Comparison of ENCODE assay signal across 10 cellular contexts in the genomic region with DNA sequence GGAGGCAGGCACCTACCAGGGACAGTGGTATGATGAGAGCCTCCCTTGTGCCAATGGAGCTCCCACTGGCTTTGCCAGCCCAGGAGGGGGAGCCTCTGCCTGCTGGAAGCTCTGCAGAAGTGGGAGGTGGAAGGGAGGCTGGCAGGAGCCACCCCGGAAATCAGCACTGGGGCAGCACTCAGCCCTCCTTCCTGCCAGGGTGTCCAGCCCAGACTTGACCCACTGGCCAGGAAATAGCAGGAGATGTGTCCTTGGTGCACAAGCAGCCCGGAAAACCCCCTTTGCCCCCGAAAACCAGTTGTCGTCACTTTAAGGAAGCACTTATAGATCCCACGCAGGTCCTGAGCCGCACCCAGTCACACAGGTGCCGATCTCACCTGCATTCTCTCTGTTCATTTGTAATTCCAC. TPM values are rescaled to one million over a fixed set of nuclear protein-coding genes. Genes with fewer than 3 reads are reported as not detected.
DNase-seq lines count a peak whose midpoint lies in the region; ATAC-seq and TF ChIP-seq lines count a peak whose summit lies in the region.
"Had no signal": no experiment of that assay in that cellular context is flagged by ENCODE, and none has a peak within 500 bp of the region (broad histone marks: within the 10 kb centered on the region; RNA-seq: fewer than 3 reads in every experiment).

No MANE protein-coding gene starts in this region.

- WGBS in lower leg skin, 2 donors, result 39 to 42% methylated on average over 7 of the region's 7 CpGs

- H3K27me3 ChIP-seq in Loucy (ENCODE audit: insufficient read depth, low read length, poor library complexity, severe bottlenecking) (no peaks in the 10 kb centered on the region), mucosa of rectum (ENCODE audit: control insufficient read depth in 2 of 2, insufficient read depth in 2 of 2, low read length in 2 of 2) (no peaks in the 10 kb centered on the region)

- no peaks in the 10 kb centered on the region for H3K36me3 Mint-ChIP-seq in brain

- H3K36me3 ChIP-seq in Loucy (ENCODE audit: insufficient read depth, low read length) (no peaks in the 10 kb centered on the region), mucosa of rectum (ENCODE audit: control insufficient read depth in 2 of 2, insufficient read depth in 2 of 2, low read length in 2 of 2) (no peaks in the 10 kb centered on the region)

- H3K27ac Mint-ChIP-seq in brain, result no peak overlapping the region
- H3K27ac Mint-ChIP-seq: activated CD8-positive, alpha-beta T cell treated with anti-CD3 and anti-CD28 coated beads for 36 hours had no signal

- H3K9me2 ChIP-seq in Loucy (replicated peaks; ENCODE audit: low read depth, low read length), result no peaks in the 10 kb centered on the region

- TF ChIP-seq CTCF in Loucy (conservative IDR thresholded peaks at IDR 0.05; ENCODE audit: low read length) (0 out of 2 replicates have a peak, but pooled peaks have one; percentile 17), brain (conservative IDR thresholded peaks at IDR 0.05) (peak; percentile 26 to 36), lower leg skin (IDR thresholded peaks at IDR 0.05) (no peak)

- peaks cover 2% of the 10 kb centered on the region for H3K27me3 Mint-ChIP-seq in brain

- H3K9me3 ChIP-seq in Loucy (ENCODE audit: insufficient read depth, low read depth, low read length) (no peaks in the 10 kb centered on the region), mucosa of rectum (ENCODE audit: control insufficient read depth in 2 of 2, low read length in 2 of 2) (no peaks in the 10 kb centered on the region)

- intact Hi-C loops in lower leg skin (cut with DNase I; ENCODE audit: low total_unique reads), result no loop called here

- no peaks in the 10 kb centered on the region for H3F3A ChIP-seq in Loucy (ENCODE audit: low read depth)

- no peak overlapping the region for H3K4me2 ChIP-seq in Loucy (ENCODE audit: low read depth, low read length, poor library complexity, severe bottlenecking)

- H3K9ac ChIP-seq in Loucy (ENCODE audit: low read depth, low read length, poor library complexity, severe bottlenecking), result no peak overlapping the region
- peak overlapping the region in 1 of 2 donors; percentile 61 for H3K9ac ChIP-seq in mucosa of rectum (ENCODE audit: low read depth in 1 of 2, low read length in 2 of 2)

- H3K4me3 ChIP-seq in Loucy (ENCODE audit: low read length, poor library complexity, severe bottlenecking), result no peak overlapping the region
- H3K4me3 ChIP-seq in mucosa of rectum (ENCODE audit: low read length in 2 of 2), result peak overlapping the region; percentile 60 to 70
- no peak overlapping the region for H3K4me3 ChIP-seq in lower leg skin (ENCODE audit: low read depth, poor library complexity, severe bottlenecking)

- ATAC-seq in HG03135 (IDR thresholded peaks at IDR 0.05; ENCODE audit: unreplicated experiment) (no peak), GM21390 (IDR thresholded peaks at IDR 0.05; ENCODE audit: unreplicated experiment) (no peak), GM18873 (IDR thresholded peaks at IDR 0.05; ENCODE audit: low FRiP score, unreplicated experiment) (no peak)
- ATAC-seq: activated CD8-positive, alpha-beta T cell treated with anti-CD3 and anti-CD28 coated beads for 36 hours had no signal

- no peak overlapping the region for H3K4me3 Mint-ChIP-seq in brain
- H3K4me3 Mint-ChIP-seq: activated CD8-positive, alpha-beta T cell treated with anti-CD3 and anti-CD28 coated beads for 36 hours had no signal

- H3K4me1 Mint-ChIP-seq in brain, result peaks cover 13% of the 10 kb centered on the region

- H3K4me1 ChIP-seq in Loucy (ENCODE audit: insufficient read depth, low read length, poor library complexity, severe bottlenecking) (no peaks in the 10 kb centered on the region), mucosa of rectum (ENCODE audit: control insufficient read depth in 2 of 2, insufficient read depth in 2 of 2, low read length in 2 of 2) (peaks cover 0 to 4% of the 10 kb centered on the region in 2 donors)

- no peak for TF ChIP-seq POLR2A in lower leg skin (IDR thresholded peaks at IDR 0.05)

- H3K9me3 Mint-ChIP-seq in brain, result peaks cover 0 to 8% (median 7%) of the 10 kb centered on the region in 5 experiments
- H3K9me3 Mint-ChIP-seq: activated CD8-positive, alpha-beta T cell treated with anti-CD3 and anti-CD28 coated beads for 36 hours had no signal

- H2AFZ ChIP-seq in Loucy (ENCODE audit: low read length), result no peak overlapping the region

- DNase-seq in DMS153 treated with DMSO at 0.1 percent for 48 hours (lab: John Stamatoyannopoulos, UW; ENCODE audit: unreplicated experiment), result peak; percentile 58
- no peak for DNase-seq in lower leg skin (ENCODE audit: low spot score in 2 of 2)
- DNase-seq: activated CD8-positive, alpha-beta T cell treated with anti-CD3 and anti-CD28 coated beads for 36 hours had no signal

- H3K79me2 ChIP-seq in Loucy (ENCODE audit: insufficient read depth, low read length), result no peaks in the 10 kb centered on the region

- H3K27ac ChIP-seq in mucosa of rectum (ENCODE audit: low read depth in 2 of 2, low read length in 2 of 2), result no peak overlapping the region

- no peaks in the 10 kb centered on the region for H4K20me1 ChIP-seq in Loucy (ENCODE audit: insufficient read depth, low read length, poor library complexity, severe bottlenecking)

RNA-seq across cellular contexts. Expression of gene CACNG4, which starts 49.3 kb away (rescaled TPM):
- 50.9 TPM for polyA plus RNA-seq in brain (ENCODE audit: insufficient read depth, low read depth, low replicate concordance)
- under 1 TPM in 2 of 4 donors, not detected in 2; 0.42 to 0.91 TPM for total RNA-seq in lower leg skin
- total RNA-seq: activated CD8-positive, alpha-beta T cell treated with anti-CD3 and anti-CD28 coated beads for 36 hours; pulmonary artery endothelial cell had no signal

Comparison
In these comparisons a context has a peak if more than half of its experiments do, and no peak if none do; other contexts are left out.
1. H3K4me3 ChIP-seq: peak in mucosa of rectum (2 of 2); none in Loucy (single experiment) and lower leg skin (single experiment).
2. CTCF ChIP-seq: peak in Loucy (single experiment) and brain (2 of 2); none in lower leg skin (0 of 3).